Comparison of ENCODE assay signal across 25 cellular contexts in the genomic region with DNA sequence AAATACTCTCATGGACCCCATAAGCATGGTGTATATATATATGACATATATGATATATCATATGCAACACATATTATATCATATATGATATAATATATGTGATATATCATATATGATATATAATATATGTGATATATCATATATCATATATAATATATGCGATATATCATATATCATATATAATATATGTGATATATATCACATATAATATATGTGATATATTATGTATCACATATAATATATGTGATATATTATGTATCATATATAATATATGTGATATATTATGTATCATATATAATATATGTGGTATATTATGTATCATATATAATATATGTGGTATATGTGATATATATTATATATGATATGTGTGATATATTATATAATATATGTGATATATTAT.
"Had no signal": no experiment of that assay in that cellular context is flagged by ENCODE, and none has a peak within 500 bp of the region (broad histone marks: within the 10 kb centered on the region; RNA-seq: fewer than 3 reads in every experiment).

No MANE protein-coding gene starts in this region.

- H3K4me3 ChIP-seq: heart right ventricle, hepatocyte, left ventricle myocardium inferior, lung, neural progenitor cell, right atrium auricular region, right lobe of liver, skin epidermis, tibial nerve, vagina had no signal

- H3K9me3 ChIP-seq: neutrophil, right lobe of liver, vagina had no signal

- H3K27me3 ChIP-seq: heart right ventricle, hepatocyte, neural progenitor cell, neutrophil, right atrium auricular region, right lobe of liver, tibial nerve, vagina had no signal

- H3K4me1 ChIP-seq: left ventricle myocardium inferior, neural progenitor cell, right atrium auricular region, right lobe of liver, tibial nerve, vagina had no signal

- H3K27ac ChIP-seq: heart right ventricle, hepatocyte, left ventricle myocardium inferior, neural progenitor cell, neutrophil, right atrium auricular region, right lobe of liver, skin epidermis, tibial nerve, vagina had no signal

- ATAC-seq: heart right ventricle; natural killer cell; right lobe of liver; stimulated activated memory B cell treated with anti-CD40 and anti-IgM and Interleukin-4, amounts not matched to agents 10 μg/mL and 1 μg/mL and 100 μg/mL, for 72 hours; stimulated activated naive CD8-positive, alpha-beta T cell treated with anti-CD3 and anti-CD28 coated beads, Interleukin-15, amount 100 ng/mL, for 72 hours had no signal

- DNase-seq: heart right ventricle; left ventricle myocardium inferior; mesendoderm; naive B cell; natural killer cell; nephron progenitor cell; occipital lobe; right lobe of liver; stimulated activated CD4-positive, alpha-beta T cell treated with anti-CD3 and anti-CD28 coated beads, Interleukin-1b, Interleukin-23, amount 100 ng/mL, for 48 hours; stimulated activated CD4-positive, alpha-beta T cell treated with anti-CD3 and anti-CD28 coated beads, Interleukin-2, amount 100 ng/mL, for 48 hours; stimulated activated CD4-positive, alpha-beta T cell treated with anti-CD3 and anti-CD28 coated beads, Interleukin-4, amount 100 ng/mL, for 4 hours; stimulated activated CD8-positive, alpha-beta memory T cell treated with anti-CD3 and anti-CD28 coated beads, Interleukin-4, amount 100 ng/mL, for 48 hours; stimulated activated naive CD4-positive, alpha-beta T cell treated with Interleukin-2 at 50 U/mL for 16 hours; stimulated activated naive CD8-positive, alpha-beta T cell treated with anti-CD3 and anti-CD28 coated beads, Interleukin-15, amount 100 ng/mL, for 72 hours; substantia nigra had no signal

- H3K36me3 ChIP-seq: heart right ventricle, left ventricle myocardium inferior, neural progenitor cell, neutrophil, right atrium auricular region, right lobe of liver, tibial nerve, vagina had no signal

- FAIRE-seq: keratinocyte had no signal
